ENCODE assay signal across 14 cellular contexts in the genomic region with DNA sequence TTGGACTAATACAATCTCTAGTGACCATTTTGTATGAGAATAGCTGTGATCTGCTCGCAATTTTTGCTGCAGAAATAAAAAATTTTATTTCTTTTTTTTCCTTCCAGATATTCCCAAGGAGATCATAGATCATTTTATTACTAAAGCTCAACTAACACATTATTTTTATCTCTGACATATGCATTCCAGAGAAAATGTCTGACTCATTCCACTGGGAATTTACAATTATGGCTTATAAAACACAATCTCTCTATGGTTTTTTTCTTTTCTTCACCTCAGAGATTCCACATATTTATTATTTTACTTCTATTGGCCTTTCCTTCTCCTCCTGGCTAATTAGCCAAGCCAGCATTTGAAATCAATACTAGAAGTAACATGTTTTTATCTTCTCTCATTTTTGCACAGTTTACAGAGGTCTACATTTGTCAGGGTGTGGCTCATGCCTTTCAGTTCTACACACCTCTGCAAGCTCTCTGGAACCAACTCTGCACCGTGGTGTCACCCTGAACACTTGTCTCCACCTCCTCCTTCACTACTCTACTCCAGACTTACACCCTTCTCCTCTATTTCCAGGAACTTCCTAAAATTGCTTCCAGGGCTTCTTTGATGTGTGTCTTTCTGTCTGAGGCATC. TPM values are rescaled to one million over a fixed set of nuclear protein-coding genes. Genes with fewer than 3 reads are reported as not detected.
"Had no signal": no experiment of that assay in that cellular context is flagged by ENCODE, and none has a peak within 500 bp of the region (broad histone marks: within the 10 kb centered on the region; RNA-seq: fewer than 3 reads in every experiment).

No MANE protein-coding gene starts in this region.

- ATAC-seq: activated CD4-positive, CD25-positive, alpha-beta regulatory T cell treated with anti-CD3 and anti-CD28 coated beads, Interleukin-2, amount 50 U/mL, for 24 hours; gastroesophageal sphincter; left lobe of liver; mucosa of descending colon; naive thymus-derived CD4-positive, alpha-beta T cell; stimulated activated memory B cell treated with anti-CD40 and anti-IgM and Interleukin-4, amounts not matched to agents 10 μg/mL and 1 μg/mL and 100 μg/mL, for 72 hours had no signal

- H3K9me3 ChIP-seq: gastroesophageal sphincter, vagina had no signal

- H3K4me3 ChIP-seq: gastroesophageal sphincter, mucosa of descending colon, tibial artery, vagina had no signal

- H3K4me1 Mint-ChIP-seq: activated naive CD8-positive, alpha-beta T cell treated with anti-CD3 and anti-CD28 coated beads, Interleukin-2, amount 10 ng/mL, durations not matched to agents 7 days and 5 days; naive thymus-derived CD4-positive, alpha-beta T cell had no signal

- H3K4me3 Mint-ChIP-seq: activated naive CD8-positive, alpha-beta T cell treated with anti-CD3 and anti-CD28 coated beads, Interleukin-2, amount 10 ng/mL, durations not matched to agents 7 days and 5 days; naive thymus-derived CD4-positive, alpha-beta T cell; stimulated activated memory B cell treated with anti-CD40 and anti-IgM and Interleukin-4, amounts not matched to agents 10 μg/mL and 1 μg/mL and 100 μg/mL, for 72 hours had no signal

- DNase-seq: activated naive CD4-positive, alpha-beta T cell; activated naive CD8-positive, alpha-beta T cell treated with anti-CD3 and anti-CD28 coated beads, Interleukin-2, amount 10 ng/mL, durations not matched to agents 7 days and 5 days; activated T-cell treated with anti-CD3 and anti-CD28 coated beads for 4 hours; erythroblast; mucosa of descending colon; naive thymus-derived CD4-positive, alpha-beta T cell; tibial artery had no signal

- H3K79me2 ChIP-seq: parathyroid adenoma had no signal

- H2AFZ ChIP-seq: parathyroid adenoma had no signal

- H3K9ac ChIP-seq: parathyroid adenoma had no signal

- H3K27me3 ChIP-seq: gastroesophageal sphincter, tibial artery, vagina had no signal

- H3K36me3 ChIP-seq: gastroesophageal sphincter, tibial artery, vagina had no signal

- H3K36me3 Mint-ChIP-seq: activated naive CD8-positive, alpha-beta T cell treated with anti-CD3 and anti-CD28 coated beads, Interleukin-2, amount 10 ng/mL, durations not matched to agents 7 days and 5 days; naive thymus-derived CD4-positive, alpha-beta T cell had no signal

- H3K27me3 Mint-ChIP-seq: activated naive CD8-positive, alpha-beta T cell treated with anti-CD3 and anti-CD28 coated beads, Interleukin-2, amount 10 ng/mL, durations not matched to agents 7 days and 5 days; naive thymus-derived CD4-positive, alpha-beta T cell; stimulated activated memory B cell treated with anti-CD40 and anti-IgM and Interleukin-4, amounts not matched to agents 10 μg/mL and 1 μg/mL and 100 μg/mL, for 72 hours had no signal

- H3K27ac Mint-ChIP-seq: activated naive CD8-positive, alpha-beta T cell treated with anti-CD3 and anti-CD28 coated beads, Interleukin-2, amount 10 ng/mL, durations not matched to agents 7 days and 5 days; naive thymus-derived CD4-positive, alpha-beta T cell; stimulated activated memory B cell treated with anti-CD40 and anti-IgM and Interleukin-4, amounts not matched to agents 10 μg/mL and 1 μg/mL and 100 μg/mL, for 72 hours had no signal

- H3K9me3 Mint-ChIP-seq: activated naive CD8-positive, alpha-beta T cell treated with anti-CD3 and anti-CD28 coated beads, Interleukin-2, amount 10 ng/mL, durations not matched to agents 7 days and 5 days had no signal

- H3K27ac ChIP-seq: gastroesophageal sphincter, parathyroid adenoma, tibial artery, vagina had no signal

- H3K4me1 ChIP-seq: parathyroid adenoma, tibial artery, vagina had no signal

RNA-seq across cellular contexts. Expression of a gene that starts 59.8 kb away (rescaled TPM):
- total RNA-seq: activated naive CD8-positive, alpha-beta T cell treated with anti-CD3 and anti-CD28 coated beads, Interleukin-2, amount 10 ng/mL, durations not matched to agents 7 days and 5 days; naive thymus-derived CD4-positive, alpha-beta T cell had no signal
- polyA plus RNA-seq: keratinocyte; naive thymus-derived CD4-positive, alpha-beta T cell had no signal
